In genomic region chr3:120858501-120858900, GRCh38 we compare ENCODE assay signal across 27 cellular contexts. TPM values are rescaled to one million over a fixed set of nuclear protein-coding genes. Genes with fewer than 3 reads are reported as not detected.
"Had no signal": no experiment of that assay in that cellular context is flagged by ENCODE, and none has a peak within 500 bp of the region (broad histone marks: within the 10 kb centered on the region; RNA-seq: fewer than 3 reads in every experiment).

No MANE protein-coding gene starts in this region.

- DNase-seq: activated CD4-positive, alpha-beta T cell treated with anti-CD3 and anti-CD28 coated beads for 36 hours; activated CD4-positive, CD25-positive, alpha-beta regulatory T cell; activated CD8-positive, alpha-beta T cell treated with anti-CD3 and anti-CD28 coated beads, Interleukin-2, amount 10 ng/mL, durations not matched to agents 7 days and 5 days; activated effector memory CD4-positive, alpha-beta T cell treated with Interleukin-2 at 50 U/mL for 16 hours; activated naive CD4-positive, alpha-beta T cell treated with Interleukin-2 at 50 U/mL for 16 hours; activated T-cell treated with anti-CD3 and anti-CD28 coated beads for 4 hours; anterior cingulate cortex; body of pancreas; dorsolateral prefrontal cortex; effector memory CD4-positive, alpha-beta T cell; left lung; lower lobe of right lung; mesendoderm; posterior cingulate gyrus; right cardiac atrium; spleen; stimulated activated naive CD4-positive, alpha-beta T cell; tibial artery; upper lobe of right lung had no signal

- FAIRE-seq: frontal cortex, islet of Langerhans had no signal

- H3K4me1 ChIP-seq: body of pancreas, left lung, lower lobe of right lung, spleen, suprapubic skin, upper lobe of right lung had no signal

- H3K36me3 ChIP-seq: left lung, lower lobe of right lung, spleen, suprapubic skin, tibial artery, upper lobe of right lung had no signal

- H3K27me3 ChIP-seq: body of pancreas, dorsolateral prefrontal cortex, left lung, suprapubic skin, tibial artery, upper lobe of right lung had no signal

- H3K9me3 ChIP-seq: body of pancreas, left lung, lower lobe of right lung, spleen, suprapubic skin, tibial artery, upper lobe of right lung had no signal

- ATAC-seq: activated CD4-positive, alpha-beta T cell treated with anti-CD3 and anti-CD28 coated beads for 36 hours; activated CD8-positive, alpha-beta T cell treated with anti-CD3 and anti-CD28 coated beads, Interleukin-2, amount 10 ng/mL, durations not matched to agents 7 days and 5 days; body of pancreas; left lung; lower lobe of right lung; natural killer cell treated with Interleukin-12 subunit alpha and Interleukin-12 subunit beta and Interleukin-15 and Interleukin-18, amount 100 ng/mL, for 72 hours; right cardiac atrium; upper lobe of right lung had no signal

- H3K27ac ChIP-seq: body of pancreas, coronary artery, dorsolateral prefrontal cortex, left lung, lower lobe of right lung, spleen, suprapubic skin, tibial artery, upper lobe of right lung had no signal

- H3K4me3 ChIP-seq: body of pancreas, coronary artery, dorsolateral prefrontal cortex, left lung, lower lobe of right lung, spleen, suprapubic skin, tibial artery, upper lobe of right lung had no signal

RNA-seq across cellular contexts. Expression of gene STXBP5L, which starts 49.5 kb away (rescaled TPM):
- total RNA-seq: activated CD4-positive, alpha-beta T cell treated with anti-CD3 and anti-CD28 coated beads for 36 hours; activated CD8-positive, alpha-beta T cell treated with anti-CD3 and anti-CD28 coated beads, Interleukin-2, amount 10 ng/mL, durations not matched to agents 7 days and 5 days; cardiac septum; left lung; lower lobe of right lung; mononuclear cell; natural killer cell treated with Interleukin-12 subunit alpha and Interleukin-12 subunit beta and Interleukin-15 and Interleukin-18, amount 100 ng/mL, for 72 hours; osteoblast; upper lobe of right lung had no signal
- polyA plus RNA-seq: right cardiac atrium, spleen had no signal
